In the genomic region with DNA sequence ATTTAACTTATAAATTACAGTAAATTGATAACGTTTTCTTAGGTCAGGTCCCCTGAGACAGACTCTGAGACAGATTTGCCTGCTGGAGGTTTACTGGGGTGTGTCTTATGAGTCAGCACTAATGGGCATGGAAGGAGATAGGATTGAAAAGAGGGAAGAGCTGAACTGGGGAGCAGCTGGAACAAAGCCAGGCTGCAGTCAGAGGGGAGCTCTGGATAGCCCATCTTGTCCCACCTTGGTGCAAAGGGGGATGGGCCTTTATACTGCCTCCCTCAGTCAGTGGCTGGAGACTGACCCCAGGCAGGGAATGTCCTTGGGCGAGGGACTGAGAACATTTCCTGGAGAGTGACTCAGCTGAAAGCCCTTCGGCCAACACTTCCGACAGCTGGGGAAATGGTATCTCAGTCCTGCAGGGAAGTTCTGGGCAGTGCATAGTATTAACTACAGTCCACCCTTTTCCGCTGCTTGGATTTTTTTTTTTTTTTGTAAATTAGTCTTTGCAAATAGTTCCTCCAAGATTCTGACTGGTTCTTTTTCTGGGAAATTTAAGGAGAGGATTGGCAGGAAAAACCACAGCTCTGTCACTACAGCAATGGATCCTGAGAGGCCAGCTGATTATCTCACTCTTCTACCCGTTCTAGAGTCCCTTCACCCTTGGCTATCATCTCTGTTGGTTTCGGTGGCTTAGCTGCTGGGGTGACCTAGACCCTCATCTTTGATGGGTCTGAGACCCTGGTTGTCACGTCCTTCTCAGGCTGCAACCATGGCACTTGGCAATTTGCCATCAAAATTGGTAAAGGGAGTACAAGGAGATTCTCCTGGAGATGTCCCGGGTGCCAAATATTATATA, we compare ENCODE assay signal across 1 cellular context.
TF ChIP-seq lines count a peak whose summit lies in the region.

No MANE protein-coding gene starts in this region.

TF ChIP-seq in WTC11, 78 proteins besides CTCF, POLR2A, EP300 and RAD21 (continued from another document):
- TF ChIP-seq, protein P1, sequence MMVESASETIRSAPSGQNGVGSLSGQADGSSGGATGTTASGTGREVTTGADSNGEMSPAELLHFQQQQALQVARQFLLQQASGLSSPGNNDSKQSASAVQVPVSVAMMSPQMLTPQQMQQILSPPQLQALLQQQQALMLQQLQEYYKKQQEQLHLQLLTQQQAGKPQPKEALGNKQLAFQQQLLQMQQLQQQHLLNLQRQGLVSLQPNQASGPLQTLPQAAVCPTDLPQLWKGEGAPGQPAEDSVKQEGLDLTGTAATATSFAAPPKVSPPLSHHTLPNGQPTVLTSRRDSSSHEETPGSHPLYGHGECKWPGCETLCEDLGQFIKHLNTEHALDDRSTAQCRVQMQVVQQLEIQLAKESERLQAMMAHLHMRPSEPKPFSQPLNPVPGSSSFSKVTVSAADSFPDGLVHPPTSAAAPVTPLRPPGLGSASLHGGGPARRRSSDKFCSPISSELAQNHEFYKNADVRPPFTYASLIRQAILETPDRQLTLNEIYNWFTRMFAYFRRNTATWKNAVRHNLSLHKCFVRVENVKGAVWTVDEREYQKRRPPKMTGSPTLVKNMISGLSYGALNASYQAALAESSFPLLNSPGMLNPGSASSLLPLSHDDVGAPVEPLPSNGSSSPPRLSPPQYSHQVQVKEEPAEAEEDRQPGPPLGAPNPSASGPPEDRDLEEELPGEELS (CRISPR knock-in tag; IDR thresholded peaks at IDR 0.05), result no peak
- TF ChIP-seq ZNF317 (CRISPR knock-in tag; IDR thresholded peaks at IDR 0.05; ENCODE audit: borderline replicate concordance, low read depth), result no peak
- TF ChIP-seq NFATC4 (CRISPR knock-in tag; IDR thresholded peaks at IDR 0.05), result no peak
- TF ChIP-seq, protein P2, sequence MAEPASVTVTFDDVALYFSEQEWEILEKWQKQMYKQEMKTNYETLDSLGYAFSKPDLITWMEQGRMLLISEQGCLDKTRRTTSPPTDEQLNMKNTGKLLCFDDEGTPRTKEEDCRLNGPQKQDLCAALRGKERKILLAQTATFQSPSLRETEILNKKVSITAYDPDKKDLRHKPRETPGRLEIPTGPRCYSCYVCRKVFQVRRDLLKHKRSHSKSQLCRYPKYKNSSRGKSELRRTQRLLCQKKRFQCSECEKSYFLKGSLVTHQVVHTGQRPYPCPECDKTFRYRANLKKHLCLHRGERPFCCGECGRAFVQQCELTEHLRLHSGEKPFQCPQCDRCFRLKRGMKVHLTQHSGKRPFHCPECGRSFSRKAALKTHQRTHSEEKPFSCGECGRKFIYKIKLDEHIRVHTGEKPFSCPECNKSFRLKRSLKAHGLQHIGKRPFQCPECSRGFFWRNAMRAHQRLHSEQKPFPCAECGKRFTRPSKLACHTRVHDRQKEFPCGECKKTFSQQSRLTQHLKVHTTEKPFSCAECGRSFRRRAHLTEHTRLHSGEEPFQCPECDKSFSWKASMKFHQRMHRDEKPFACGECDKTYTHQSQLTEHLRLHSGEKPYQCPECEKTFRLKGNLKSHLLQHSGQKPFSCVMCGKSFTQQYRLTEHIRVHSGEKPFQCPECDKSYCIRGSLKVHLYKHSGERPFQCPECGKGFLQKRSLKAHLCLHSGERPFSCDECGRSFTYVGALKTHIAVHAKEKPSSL (CRISPR knock-in tag; conservative IDR thresholded peaks at IDR 0.05), result no peak
TF ChIP-seq in WTC11: peak in this region for 2.
